ENCODE assay signal across 9 cellular contexts in genomic region chr7:148697950-148698396, GRCh38. TPM values are rescaled to one million over a fixed set of nuclear protein-coding genes. Genes with fewer than 3 reads are reported as not detected.
A peak's percentile ranks its signal among the peaks of the same experiment; 100 is the strongest.
DNase-seq lines count a peak whose midpoint lies in the region; ATAC-seq, FAIRE-seq and TF ChIP-seq lines count a peak whose summit lies in the region.
"Had no signal": no experiment of that assay in that cellular context is flagged by ENCODE, and none has a peak within 500 bp of the region (broad histone marks: within the 10 kb centered on the region; RNA-seq: fewer than 3 reads in every experiment).

No MANE protein-coding gene starts in this region.

- H3K36me3 ChIP-seq in HEK293 (ENCODE audit: control insufficient read depth in 2 of 2, insufficient read depth in 1 of 2, low read length in 2 of 2): no peaks in the 10 kb centered on the region
- H3K36me3 ChIP-seq in SU-DHL-6 (ENCODE audit: low read length): no peaks in the 10 kb centered on the region
- no peaks in the 10 kb centered on the region for H3K36me3 ChIP-seq in pancreas

- H3K4me1 ChIP-seq in HEK293 (ENCODE audit: control insufficient read depth, insufficient read depth, low read length) (peaks cover 9% of the 10 kb centered on the region; the same call in 1 of the 2 replicates), pancreas (peaks cover 17 to 21% (median 20%) of the 10 kb centered on the region in 3 donors)

- WGBS in pancreas, 2 donors: 0% methylated on average over 18 of the region's 18 CpGs

- DNase-seq in epithelial cell of proximal tubule (ENCODE audit: low read depth) (no peak), pancreas (peak in 2 of 6 donors; percentile 53 to 87), SKM-1 treated with dmso at 0.1 percent for 144 hours (lab: John Stamatoyannopoulos, UW; ENCODE audit: unreplicated experiment) (no peak), COLO668 (lab: John Stamatoyannopoulos, UW; ENCODE audit: unreplicated experiment) (no peak)

- peaks cover 16% of the 10 kb centered on the region for H3F3A ChIP-seq in SU-DHL-6 (ENCODE audit: insufficient read depth)

- H3K9me2 ChIP-seq in SU-DHL-6 (replicated peaks; ENCODE audit: insufficient read depth, low read length): no peaks in the 10 kb centered on the region

- no peaks in the 10 kb centered on the region for H3K9me3 ChIP-seq in HEK293 (ENCODE audit: control insufficient read depth, insufficient read depth, low read depth, low read length)
- H3K9me3 ChIP-seq in SU-DHL-6 (ENCODE audit: insufficient read depth, low read length): no peaks in the 10 kb centered on the region
- no peaks in the 10 kb centered on the region for H3K9me3 ChIP-seq in pancreas

- POLR2A ChIA-PET in HEK293 (lab: Yijun Ruan, JAX): interaction anchor here (0.6 to 2.0 kb wide), 10 partner anchors 10 to 243 kb away, joined by 3 to 10 read pairs (median 4); no protein-coding TSS in a partner anchor

- intact Hi-C loops in pancreas (cut with DNase I): no loop called here

- H3K27ac ChIP-seq in HEK293 (ENCODE audit: extremely low read depth, low read depth, low read length) (peak overlapping the region; percentile 93), SU-DHL-6 (ENCODE audit: low read depth, low read length) (peak overlapping the region; percentile 70), pancreas (peak overlapping the region; percentile 94 to 98 (median 96))

- H2AFZ ChIP-seq in SU-DHL-6 (ENCODE audit: low read depth, low read length, severe bottlenecking): peak overlapping the region; percentile 82

- peak overlapping the region; percentile 99 for H3K4me3 ChIP-seq in GM08714 (ENCODE audit: low read length)
- H3K4me3 ChIP-seq in HEK293 (ENCODE audit: low read depth, low read length): peak overlapping the region; percentile 79
- peak overlapping the region; percentile 85 for H3K4me3 ChIP-seq in SU-DHL-6 (ENCODE audit: insufficient read depth, low read length, poor library complexity, severe bottlenecking)
- H3K4me3 ChIP-seq in epithelial cell of proximal tubule (ENCODE audit: low read depth, low read length): peak overlapping the region; percentile 77
- peak overlapping the region; percentile 90 to 98 (median 96) for H3K4me3 ChIP-seq in pancreas

- CTCF ChIA-PET in HEK293 (lab: Yijun Ruan, JAX): interaction anchor here (0.5 to 0.8 kb wide), 2 partner anchors 89 to 126 kb away, joined by 4 to 7 read pairs; no protein-coding TSS in a partner anchor

- ATAC-seq in pancreas: no peak
- ATAC-seq in HG03097 (IDR thresholded peaks at IDR 0.05; ENCODE audit: low FRiP score, unreplicated experiment): no peak

- no peak for TF ChIP-seq CTCF in HEK293 (tag by site-specific recombination; IDR thresholded peaks at IDR 0.05)
- TF ChIP-seq CTCF in SU-DHL-6 (IDR thresholded peaks at IDR 0.05; ENCODE audit: insufficient read depth, low read length, poor library complexity, severe bottlenecking): no peak
- no peak for TF ChIP-seq CTCF in epithelial cell of proximal tubule (conservative IDR thresholded peaks at IDR 0.05; ENCODE audit: low read depth, low read length)
- TF ChIP-seq CTCF in pancreas (IDR thresholded peaks at IDR 0.05): no peak

- H3K9ac ChIP-seq in SU-DHL-6 (ENCODE audit: low read length): peak overlapping the region; percentile 80

- H4K20me1 ChIP-seq in SU-DHL-6 (ENCODE audit: low read depth, low read length): peaks cover 22% of the 10 kb centered on the region

- peak overlapping the region; percentile 94 for H3K4me2 ChIP-seq in SU-DHL-6 (ENCODE audit: low read depth, low read length, poor library complexity, severe bottlenecking)

- peaks cover 39% of the 10 kb centered on the region for H3K79me2 ChIP-seq in SU-DHL-6 (ENCODE audit: insufficient read depth, low read length)

- FAIRE-seq in pancreas (lab: Jason Lieb, UNC): no peak
- FAIRE-seq: TTC549 had no signal

- H3K27me3 ChIP-seq in SU-DHL-6 (ENCODE audit: low read length) (no peaks in the 10 kb centered on the region), pancreas (no peaks in the 10 kb centered on the region)

TF ChIP-seq in HEK293, 187 proteins besides CTCF, POLR2A, EP300 and RAD21:
- TF ChIP-seq ZNF274 (IDR thresholded peaks at IDR 0.05; ENCODE audit: low read length): no peak
- no peak for TF ChIP-seq ZNF274 (tag by site-specific recombination; IDR thresholded peaks at IDR 0.05; ENCODE audit: borderline replicate concordance)
- no peak for TF ChIP-seq PRDM2 (tag by site-specific recombination; IDR thresholded peaks at IDR 0.05; ENCODE audit: borderline replicate concordance)
- no peak for TF ChIP-seq ZFP69B (tag by site-specific recombination; IDR thresholded peaks at IDR 0.05)
- TF ChIP-seq PRDM1 (tag by site-specific recombination; IDR thresholded peaks at IDR 0.05): peak; percentile 33; the same call in 1 of the 2 replicates
- no peak for TF ChIP-seq ZNF121 (tag by site-specific recombination; IDR thresholded peaks at IDR 0.05)
- no peak for TF ChIP-seq ZNF544 (tag by site-specific recombination; IDR thresholded peaks at IDR 0.05)
- no peak for TF ChIP-seq YY2 (tag by site-specific recombination; IDR thresholded peaks at IDR 0.05)
- TF ChIP-seq ZBTB10 (tag by site-specific recombination; IDR thresholded peaks at IDR 0.05): peak; percentile 92
- no peak for TF ChIP-seq SP7 (tag by site-specific recombination; IDR thresholded peaks at IDR 0.05)
- TF ChIP-seq ZBTB20 (tag by site-specific recombination; IDR thresholded peaks at IDR 0.05): 0 out of 2 replicates have a peak, but pooled peaks have one; percentile 5
- 0 out of 2 replicates have a peak, but pooled peaks have one; percentile 9 for TF ChIP-seq ZNF501 (tag by site-specific recombination; IDR thresholded peaks at IDR 0.05)
- TF ChIP-seq ZBTB17 (tag by site-specific recombination; IDR thresholded peaks at IDR 0.05): peak; percentile 84
- TF ChIP-seq ZNF175 (tag by site-specific recombination; IDR thresholded peaks at IDR 0.05): no peak
- TF ChIP-seq ZNF416 (tag by site-specific recombination; IDR thresholded peaks at IDR 0.05): no peak

RNA-seq across cellular contexts. Expression of gene CUL1, which starts 0.7 kb away (rescaled TPM):
- total RNA-seq in epithelial cell of proximal tubule (32.5 and 49.9 TPM in 2 replicates), pancreas (10 to 100 TPM; 10.8 to 19.2 (median 12.9) TPM)
- polyA plus RNA-seq in pancreas: 10 to 100 TPM in 1 of 2 donors, 1 to 10 TPM in 1; 8.9 to 17.5 TPM
